ENCODE assay signal across 8 cellular contexts in the genomic region with DNA sequence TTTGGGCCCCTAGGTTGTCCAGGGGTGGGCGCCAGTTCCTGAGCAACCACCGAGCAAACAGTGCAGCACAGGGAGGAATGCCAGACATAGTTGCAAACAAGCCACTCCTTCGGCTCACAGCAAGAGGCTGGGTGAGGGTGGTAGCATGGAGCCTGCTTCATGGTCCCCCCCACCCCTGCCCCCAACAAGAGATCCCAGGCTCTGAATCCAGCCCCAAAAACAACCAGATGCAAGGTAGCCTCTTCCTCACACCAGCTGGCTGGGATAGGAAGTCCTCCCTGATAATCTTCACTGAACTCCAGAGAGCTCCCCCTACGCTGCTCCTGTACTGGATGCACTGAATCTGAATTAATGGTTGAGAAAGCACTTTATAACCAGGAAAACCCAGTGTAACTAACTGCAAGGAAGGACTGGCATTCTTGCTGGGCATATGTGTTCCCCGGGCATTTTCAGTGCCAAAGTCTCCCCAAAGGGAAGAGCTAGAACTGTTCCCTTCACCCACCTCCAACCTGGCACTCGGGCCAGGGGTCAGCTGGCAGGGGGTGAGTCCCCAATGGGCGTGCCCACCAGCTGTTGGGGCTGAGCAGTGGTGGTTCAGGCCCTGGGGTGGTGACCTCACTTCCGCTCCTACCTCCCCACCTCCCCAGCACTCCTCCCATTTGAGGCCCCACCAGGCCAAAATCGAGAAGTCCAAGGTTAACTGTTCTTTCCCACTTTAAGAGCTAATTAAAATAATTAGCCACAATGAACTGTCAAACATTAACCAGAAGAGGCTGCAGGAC. TPM values are rescaled to one million over a fixed set of nuclear protein-coding genes. Genes with fewer than 3 reads are reported as not detected.
A peak's percentile ranks its signal among the peaks of the same experiment; 100 is the strongest.
DNase-seq lines count a peak whose midpoint lies in the region; ATAC-seq, FAIRE-seq and TF ChIP-seq lines count a peak whose summit lies in the region.

No MANE protein-coding gene starts in this region.

- H3K27me3 ChIP-seq in DND-41 (ENCODE audit: insufficient read depth, low read length, poor library complexity) (no peaks in the 10 kb centered on the region), SJCRH30 (no peaks in the 10 kb centered on the region)

- H3K9me3 ChIP-seq in DND-41 (ENCODE audit: insufficient read depth, low read length, severe bottlenecking) (no peaks in the 10 kb centered on the region), SJCRH30 (replicated peaks) (no peaks in the 10 kb centered on the region)

- peak overlapping the region; percentile 61 for H3K4me2 ChIP-seq in DND-41 (ENCODE audit: insufficient read depth, low read length)

- H4K20me1 ChIP-seq in DND-41 (ENCODE audit: insufficient read depth, low read length) = no peaks in the 10 kb centered on the region

- TF ChIP-seq CTCF in DND-41 (IDR thresholded peaks at IDR 0.05; ENCODE audit: borderline replicate concordance, extremely low read depth, low read length, poor library complexity, severe bottlenecking) = no peak

- no peaks in the 10 kb centered on the region for H3K79me2 ChIP-seq in DND-41 (ENCODE audit: insufficient read depth, low read length)

- intact Hi-C loops in posterior vena cava (cut with DNase I) = no loop called here

- H3K4me3 ChIP-seq in DND-41 (ENCODE audit: low read depth in 1 of 2, low read length in 2 of 2) (no peak overlapping the region; a peak in 1 of 4 replicates), SJCRH30 (peak overlapping the region; percentile 61)

- peak overlapping the region; percentile 9; the same call in 1 of the 2 replicates for H3K9ac ChIP-seq in DND-41 (ENCODE audit: low read depth, low read length)

- DNase-seq in DND-41 = no peak
- no peak for DNase-seq in SJCRH30
- DNase-seq in myocyte (ENCODE audit: low read depth) = peak; percentile 43
- no peak for DNase-seq in mucosa of gallbladder (ENCODE audit: low spot score)
- no peak for DNase-seq in posterior vena cava (ENCODE audit: low spot score)

- H2AFZ ChIP-seq in DND-41 (ENCODE audit: low read depth, low read length) = no peak overlapping the region

- H3K36me3 ChIP-seq in DND-41 (ENCODE audit: insufficient read depth, low read length) (no peaks in the 10 kb centered on the region), SJCRH30 (no peaks in the 10 kb centered on the region)

- H3K27ac ChIP-seq in DND-41 (ENCODE audit: low read length) (no peak overlapping the region), SJCRH30 (peak overlapping the region; percentile 61)

- peak; percentile 28 for FAIRE-seq in colon (lab: Jason Lieb, UNC)

- ATAC-seq in DND-41 (ENCODE audit: insufficient read depth, low read depth) (no peak), GM19324 (IDR thresholded peaks at IDR 0.05; ENCODE audit: low FRiP score, unreplicated experiment) (peak; percentile 42), HG03175 (IDR thresholded peaks at IDR 0.05; ENCODE audit: unreplicated experiment) (peak; percentile 67)

- peaks cover 26% of the 10 kb centered on the region for H3K4me1 ChIP-seq in DND-41 (ENCODE audit: insufficient read depth, low read length)
- no peaks in the 10 kb centered on the region; the same call in 1 of the 2 replicates for H3K4me1 ChIP-seq in SJCRH30

RNA-seq across cellular contexts. Expression of a gene that starts 1.5 kb away (rescaled TPM):
- total RNA-seq in SJCRH30 (2014; rRNA removed; shearing (Covaris generic)) = 5.3 and 5.5 TPM in 2 replicates
- 7.6 and 9.2 TPM in 2 replicates for total RNA-seq in myocyte
- polyA plus RNA-seq in myocyte (2012) = 8.7 TPM
- 12.5 TPM for total RNA-seq in mucosa of gallbladder
- total RNA-seq in posterior vena cava = 10 to 100 TPM; 13.6 to 13.8 TPM

RNA-seq across cellular contexts. Expression of a gene that starts 56.8 kb away (rescaled TPM):
- total RNA-seq in SJCRH30 (2014; rRNA removed; shearing (Covaris generic)) = 42.9 and 46.9 TPM in 2 replicates
- total RNA-seq in myocyte (22.7 and 23.5 TPM in 2 replicates), mucosa of gallbladder (41.3 TPM), posterior vena cava (10 to 100 TPM; 17.5 to 22.6 TPM)
- 26.7 TPM for polyA plus RNA-seq in myocyte (2012)
